In the genomic region with DNA sequence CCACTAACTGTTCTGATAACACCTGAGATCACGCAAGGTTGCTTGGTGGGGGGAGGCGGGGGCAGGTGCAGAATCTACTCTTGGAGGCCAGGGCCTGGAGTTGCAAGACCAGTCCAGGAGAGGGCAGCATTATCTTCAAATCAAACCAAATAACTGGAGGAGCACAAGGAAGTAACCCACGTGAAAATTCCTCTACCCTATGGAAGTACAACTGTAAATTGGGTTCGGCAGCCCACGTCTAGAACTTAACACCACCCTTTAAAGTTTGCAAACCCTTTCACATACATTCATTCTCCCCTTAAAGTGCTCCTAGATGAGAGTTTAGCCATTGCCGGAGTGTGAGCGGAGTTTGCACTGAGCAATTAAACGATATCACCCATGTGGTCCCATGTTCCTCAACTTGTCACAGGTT, we compare ENCODE assay signal across 1 cellular context.
TF ChIP-seq lines count a peak whose summit lies in the region.

No MANE protein-coding gene starts in this region.

TF ChIP-seq in H1, 55 proteins besides CTCF, POLR2A, EP300 and RAD21:
- TF ChIP-seq RNF2 (IDR thresholded peaks at IDR 0.05; ENCODE audit: borderline replicate concordance, low read depth, low read length, missing control alignments, poor library complexity, severe bottlenecking) (no peak), RBBP5 (IDR thresholded peaks at IDR 0.05; ENCODE audit: borderline replicate concordance, low read depth, low read length) (no peak), SP2 (IDR thresholded peaks at IDR 0.05; ENCODE audit: low read length) (no peak), KDM5A (IDR thresholded peaks at IDR 0.05; ENCODE audit: low read length) (no peak), BACH1 (IDR thresholded peaks at IDR 0.05; ENCODE audit: low read length) (no peak), EGR1 (IDR thresholded peaks at IDR 0.05; ENCODE audit: borderline replicate concordance, low read depth, low read length) (no peak), JUN (IDR thresholded peaks at IDR 0.05; ENCODE audit: low read depth, low read length) (no peak), PHF8 (conservative IDR thresholded peaks at IDR 0.05; ENCODE audit: low read depth, low read length) (no peak), SUZ12 (IDR thresholded peaks at IDR 0.05; ENCODE audit: low read length) (no peak), CBX8 (IDR thresholded peaks at IDR 0.05; ENCODE audit: borderline replicate concordance, low read depth, low read length) (no peak), ZNF274 (IDR thresholded peaks at IDR 0.05; ENCODE audit: borderline replicate concordance, extremely low read depth, low read length) (no peak), GTF2F1 (IDR thresholded peaks at IDR 0.05; ENCODE audit: borderline replicate concordance, low read depth, low read length) (no peak), TAF1 (IDR thresholded peaks at IDR 0.05; ENCODE audit: low read depth, low read length) (no peak), POLR2AphosphoS5 (IDR thresholded peaks at IDR 0.05; ENCODE audit: low read depth, low read length) (no peak), CHD1 (IDR thresholded peaks at IDR 0.05; ENCODE audit: low read depth, low read length) (no peak), SIX5 (IDR thresholded peaks at IDR 0.05; ENCODE audit: low read depth, low read length) (no peak)
- TF ChIP-seq, protein P1, sequence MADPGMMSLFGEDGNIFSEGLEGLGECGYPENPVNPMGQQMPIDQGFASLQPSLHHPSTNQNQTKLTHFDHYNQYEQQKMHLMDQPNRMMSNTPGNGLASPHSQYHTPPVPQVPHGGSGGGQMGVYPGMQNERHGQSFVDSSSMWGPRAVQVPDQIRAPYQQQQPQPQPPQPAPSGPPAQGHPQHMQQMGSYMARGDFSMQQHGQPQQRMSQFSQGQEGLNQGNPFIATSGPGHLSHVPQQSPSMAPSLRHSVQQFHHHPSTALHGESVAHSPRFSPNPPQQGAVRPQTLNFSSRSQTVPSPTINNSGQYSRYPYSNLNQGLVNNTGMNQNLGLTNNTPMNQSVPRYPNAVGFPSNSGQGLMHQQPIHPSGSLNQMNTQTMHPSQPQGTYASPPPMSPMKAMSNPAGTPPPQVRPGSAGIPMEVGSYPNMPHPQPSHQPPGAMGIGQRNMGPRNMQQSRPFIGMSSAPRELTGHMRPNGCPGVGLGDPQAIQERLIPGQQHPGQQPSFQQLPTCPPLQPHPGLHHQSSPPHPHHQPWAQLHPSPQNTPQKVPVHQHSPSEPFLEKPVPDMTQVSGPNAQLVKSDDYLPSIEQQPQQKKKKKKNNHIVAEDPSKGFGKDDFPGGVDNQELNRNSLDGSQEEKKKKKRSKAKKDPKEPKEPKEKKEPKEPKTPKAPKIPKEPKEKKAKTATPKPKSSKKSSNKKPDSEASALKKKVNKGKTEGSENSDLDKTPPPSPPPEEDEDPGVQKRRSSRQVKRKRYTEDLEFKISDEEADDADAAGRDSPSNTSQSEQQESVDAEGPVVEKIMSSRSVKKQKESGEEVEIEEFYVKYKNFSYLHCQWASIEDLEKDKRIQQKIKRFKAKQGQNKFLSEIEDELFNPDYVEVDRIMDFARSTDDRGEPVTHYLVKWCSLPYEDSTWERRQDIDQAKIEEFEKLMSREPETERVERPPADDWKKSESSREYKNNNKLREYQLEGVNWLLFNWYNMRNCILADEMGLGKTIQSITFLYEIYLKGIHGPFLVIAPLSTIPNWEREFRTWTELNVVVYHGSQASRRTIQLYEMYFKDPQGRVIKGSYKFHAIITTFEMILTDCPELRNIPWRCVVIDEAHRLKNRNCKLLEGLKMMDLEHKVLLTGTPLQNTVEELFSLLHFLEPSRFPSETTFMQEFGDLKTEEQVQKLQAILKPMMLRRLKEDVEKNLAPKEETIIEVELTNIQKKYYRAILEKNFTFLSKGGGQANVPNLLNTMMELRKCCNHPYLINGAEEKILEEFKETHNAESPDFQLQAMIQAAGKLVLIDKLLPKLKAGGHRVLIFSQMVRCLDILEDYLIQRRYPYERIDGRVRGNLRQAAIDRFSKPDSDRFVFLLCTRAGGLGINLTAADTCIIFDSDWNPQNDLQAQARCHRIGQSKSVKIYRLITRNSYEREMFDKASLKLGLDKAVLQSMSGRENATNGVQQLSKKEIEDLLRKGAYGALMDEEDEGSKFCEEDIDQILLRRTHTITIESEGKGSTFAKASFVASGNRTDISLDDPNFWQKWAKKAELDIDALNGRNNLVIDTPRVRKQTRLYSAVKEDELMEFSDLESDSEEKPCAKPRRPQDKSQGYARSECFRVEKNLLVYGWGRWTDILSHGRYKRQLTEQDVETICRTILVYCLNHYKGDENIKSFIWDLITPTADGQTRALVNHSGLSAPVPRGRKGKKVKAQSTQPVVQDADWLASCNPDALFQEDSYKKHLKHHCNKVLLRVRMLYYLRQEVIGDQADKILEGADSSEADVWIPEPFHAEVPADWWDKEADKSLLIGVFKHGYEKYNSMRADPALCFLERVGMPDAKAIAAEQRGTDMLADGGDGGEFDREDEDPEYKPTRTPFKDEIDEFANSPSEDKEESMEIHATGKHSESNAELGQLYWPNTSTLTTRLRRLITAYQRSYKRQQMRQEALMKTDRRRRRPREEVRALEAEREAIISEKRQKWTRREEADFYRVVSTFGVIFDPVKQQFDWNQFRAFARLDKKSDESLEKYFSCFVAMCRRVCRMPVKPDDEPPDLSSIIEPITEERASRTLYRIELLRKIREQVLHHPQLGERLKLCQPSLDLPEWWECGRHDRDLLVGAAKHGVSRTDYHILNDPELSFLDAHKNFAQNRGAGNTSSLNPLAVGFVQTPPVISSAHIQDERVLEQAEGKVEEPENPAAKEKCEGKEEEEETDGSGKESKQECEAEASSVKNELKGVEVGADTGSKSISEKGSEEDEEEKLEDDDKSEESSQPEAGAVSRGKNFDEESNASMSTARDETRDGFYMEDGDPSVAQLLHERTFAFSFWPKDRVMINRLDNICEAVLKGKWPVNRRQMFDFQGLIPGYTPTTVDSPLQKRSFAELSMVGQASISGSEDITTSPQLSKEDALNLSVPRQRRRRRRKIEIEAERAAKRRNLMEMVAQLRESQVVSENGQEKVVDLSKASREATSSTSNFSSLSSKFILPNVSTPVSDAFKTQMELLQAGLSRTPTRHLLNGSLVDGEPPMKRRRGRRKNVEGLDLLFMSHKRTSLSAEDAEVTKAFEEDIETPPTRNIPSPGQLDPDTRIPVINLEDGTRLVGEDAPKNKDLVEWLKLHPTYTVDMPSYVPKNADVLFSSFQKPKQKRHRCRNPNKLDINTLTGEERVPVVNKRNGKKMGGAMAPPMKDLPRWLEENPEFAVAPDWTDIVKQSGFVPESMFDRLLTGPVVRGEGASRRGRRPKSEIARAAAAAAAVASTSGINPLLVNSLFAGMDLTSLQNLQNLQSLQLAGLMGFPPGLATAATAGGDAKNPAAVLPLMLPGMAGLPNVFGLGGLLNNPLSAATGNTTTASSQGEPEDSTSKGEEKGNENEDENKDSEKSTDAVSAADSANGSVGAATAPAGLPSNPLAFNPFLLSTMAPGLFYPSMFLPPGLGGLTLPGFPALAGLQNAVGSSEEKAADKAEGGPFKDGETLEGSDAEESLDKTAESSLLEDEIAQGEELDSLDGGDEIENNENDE (IDR thresholded peaks at IDR 0.05; ENCODE audit: insufficient replicate concordance, low read length) = no peak
- TF ChIP-seq, protein P2, sequence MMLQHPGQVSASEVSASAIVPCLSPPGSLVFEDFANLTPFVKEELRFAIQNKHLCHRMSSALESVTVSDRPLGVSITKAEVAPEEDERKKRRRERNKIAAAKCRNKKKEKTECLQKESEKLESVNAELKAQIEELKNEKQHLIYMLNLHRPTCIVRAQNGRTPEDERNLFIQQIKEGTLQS (IDR thresholded peaks at IDR 0.05; ENCODE audit: insufficient read depth, low read depth, low read length) = no peak
